ENCODE assay signal across 9 cellular contexts in the genomic region with DNA sequence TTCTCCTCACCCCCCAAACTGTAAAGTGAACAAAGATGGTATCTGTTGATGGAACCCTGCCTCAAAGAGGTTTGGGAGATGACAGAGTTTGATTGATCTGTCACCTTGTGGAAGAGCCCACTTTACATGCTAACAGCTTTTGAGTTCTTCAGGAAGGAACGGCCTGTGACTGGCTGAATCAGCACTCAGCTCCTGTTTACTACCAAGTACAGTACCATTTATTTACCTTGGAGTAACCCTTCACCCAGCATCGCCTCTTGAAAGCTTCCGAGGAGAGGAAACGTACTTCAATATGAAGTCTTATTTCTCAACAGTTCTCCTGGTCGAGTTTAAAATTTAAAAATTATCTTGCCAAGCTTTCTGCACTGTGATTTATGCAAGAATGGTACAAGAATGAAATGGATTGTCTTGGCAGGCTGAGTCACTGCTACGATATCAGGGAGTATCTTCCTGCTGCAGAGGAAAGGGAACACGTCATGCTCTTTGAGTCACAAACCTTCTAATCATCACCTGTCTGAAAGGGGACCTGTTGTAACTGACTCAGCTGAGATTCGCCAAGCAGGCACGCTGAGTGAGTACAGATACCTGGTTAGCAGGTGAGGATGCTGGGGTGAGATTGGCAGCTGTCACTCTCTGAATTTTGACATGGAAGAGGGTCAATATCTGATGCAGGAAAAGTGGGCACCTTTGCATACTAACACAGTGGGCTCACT. TPM values are rescaled to one million over a fixed set of nuclear protein-coding genes. Genes with fewer than 3 reads are reported as not detected.
DNase-seq lines count a peak whose midpoint lies in the region; TF ChIP-seq lines count a peak whose summit lies in the region.
"Had no signal": no experiment of that assay in that cellular context is flagged by ENCODE, and none has a peak within 500 bp of the region (broad histone marks: within the 10 kb centered on the region; RNA-seq: fewer than 3 reads in every experiment).

No MANE protein-coding gene starts in this region.

- H3K27ac ChIP-seq in uterus: peak overlapping the region; percentile 26 to 65
- H3K27ac ChIP-seq in A673 (ENCODE audit: low read depth, low read length, poor library complexity, severe bottlenecking): no peak overlapping the region

- DNase-seq in stimulated activated CD4-positive, alpha-beta T cell treated with anti-CD3 and anti-CD28 coated beads, Interleukin-1b, Interleukin-23, amount 100 ng/mL, for 48 hours: peak; percentile 28
- DNase-seq in stimulated activated CD4-positive, alpha-beta T cell treated with anti-CD3 and anti-CD28 coated beads, Interleukin-2, amount 100 ng/mL, for 48 hours: no peak
- DNase-seq in astrocyte of the hippocampus (ENCODE audit: low read depth, low spot score) (peak; percentile 83), kidney glomerular epithelial cell (lab: John Stamatoyannopoulos, UW) (peak; percentile 93), uterus (peak in 1 of 2 donors; percentile 77), T-helper 9 cell (no peak), A673 (ENCODE audit: low spot score) (no peak)
- no peak for DNase-seq in stimulated activated naive CD4-positive, alpha-beta T cell (lab: John Stamatoyannopoulos, UW)
- DNase-seq: naive B cell had no signal

- H3K27me3 ChIP-seq in uterus: no peaks in the 10 kb centered on the region
- no peaks in the 10 kb centered on the region for H3K27me3 ChIP-seq in A673 (replicated peaks; ENCODE audit: insufficient read depth, low read depth, low read length, poor library complexity)

- CTCF ChIA-PET in A673 (lab: Charles Lee): no interaction called here

- TF ChIP-seq CTCF in uterus (IDR thresholded peaks at IDR 0.05): no peak
- no peak for TF ChIP-seq CTCF in A673 (conservative IDR thresholded peaks at IDR 0.05; ENCODE audit: low read depth, low read length)

- H3K4me3 ChIP-seq in uterus (no peak overlapping the region), A673 (ENCODE audit: low read depth, low read length, poor library complexity, severe bottlenecking) (no peak overlapping the region)

- no peaks in the 10 kb centered on the region for H3K4me1 ChIP-seq in uterus
- H3K4me1 ChIP-seq in A673 (ENCODE audit: insufficient read depth, low read length, poor library complexity, severe bottlenecking): peaks cover 8% of the 10 kb centered on the region

- POLR2A ChIA-PET in A673 (lab: Charles Lee; ENCODE audit: low non-redundant PET): interaction anchor here (0.6 to 1.3 kb wide), 2 partner anchors 31 to 330 kb away, joined by 3 to 4 read pairs; no protein-coding TSS in a partner anchor

- TF ChIP-seq POLR2A in uterus (IDR thresholded peaks at IDR 0.05): no peak

- no TSS peak for BruUV-seq in A673 (replicated peaks; lab: Mats Ljungman, UMichigan)

- H3K36me3 ChIP-seq in uterus (no peaks in the 10 kb centered on the region), A673 (ENCODE audit: insufficient read depth, low read length, poor library complexity, severe bottlenecking) (no peaks in the 10 kb centered on the region)

- intact Hi-C loops in uterus (cut with DNase I; ENCODE audit: low total_unique reads): no loop called here
- intact Hi-C loops in A673 (cut with micrococcal nuclease; ENCODE audit: unreplicated experiment): no loop called here

- H3K9me3 ChIP-seq in uterus (no peaks in the 10 kb centered on the region), A673 (ENCODE audit: low read depth, low read length, poor library complexity, severe bottlenecking) (no peaks in the 10 kb centered on the region)

RNA-seq across cellular contexts. Expression of gene KLF6, which starts 30.1 kb away (rescaled TPM):
- total RNA-seq in uterus (100 to 1,000 TPM in 2 of 4 donors, 10 to 100 TPM in 2; 47.9 to 128 (median 87.4) TPM), A673 (2021) (57.3 and 70.1 TPM in 2 replicates)

Comparison
In these comparisons a context has a peak if more than half of its experiments do, and no peak if none do; other contexts are left out.
1. DNase-seq: peak in stimulated activated CD4-positive, alpha-beta T cell treated with anti-CD3 and anti-CD28 coated beads, Interleukin-1b, Interleukin-23, amount 100 ng/mL, for 48 hours (single experiment), astrocyte of the hippocampus (single experiment) and kidney glomerular epithelial cell (single experiment); none in stimulated activated CD4-positive, alpha-beta T cell treated with anti-CD3 and anti-CD28 coated beads, Interleukin-2, amount 100 ng/mL, for 48 hours (0 of 2), stimulated activated naive CD4-positive, alpha-beta T cell (0 of 6), T-helper 9 cell (single experiment) and A673 (single experiment).